8 cellular contexts compared by ENCODE assay signal in genomic region chr11:65720237-65720934, GRCh38. TPM values are rescaled to one million over a fixed set of nuclear protein-coding genes. Genes with fewer than 3 reads are reported as not detected.
A peak's percentile ranks its signal among the peaks of the same experiment; 100 is the strongest.
DNase-seq lines count a peak whose midpoint lies in the region; ATAC-seq and TF ChIP-seq lines count a peak whose summit lies in the region.

Gene RNASEH2C (minus strand): TSS chr11:65720798. CDS start chr11:65720758, 40 bp downstream.

- 0 to 1% methylated on average over 22 to 75 of the region's 76 CpGs for WGBS in endodermal cell (ENCODE audit: insufficient coverage in 1 of 2, insufficient read length in 1 of 2), 2 experiments

- H3K9me3 Mint-ChIP-seq in CD8-positive, alpha-beta T cell = no peaks in the 10 kb centered on the region
- H3K9me3 Mint-ChIP-seq in activated CD8-positive, alpha-beta memory T cell treated with anti-CD3 and anti-CD28 coated beads, Interleukin-2, amount 10 ng/mL, durations not matched to agents 7 days and 5 days (ENCODE audit: low read depth) = no peaks in the 10 kb centered on the region
- no peaks in the 10 kb centered on the region for H3K9me3 Mint-ChIP-seq in endodermal cell

- TF ChIP-seq CTCF in CD8-positive, alpha-beta T cell (IDR thresholded peaks at IDR 0.05) = no peak
- peak; percentile 8 for TF ChIP-seq CTCF in endodermal cell (conservative IDR thresholded peaks at IDR 0.05)

- POLR2A ChIA-PET in CD8-positive, alpha-beta T cell (lab: Charles Lee) = interaction anchor here (0.7 to 2.1 kb wide), 6 partner anchors 9 to 282 kb away, joined by 3 to 29 read pairs (median 4); partner anchors contain the start of genes BANF1, FIBP, KAT5 and PCNX3

- peaks cover 33% of the 10 kb centered on the region for H3K4me1 Mint-ChIP-seq in CD8-positive, alpha-beta T cell (ENCODE audit: low read depth)
- H3K4me1 Mint-ChIP-seq in activated CD8-positive, alpha-beta memory T cell treated with anti-CD3 and anti-CD28 coated beads, Interleukin-2, amount 10 ng/mL, durations not matched to agents 7 days and 5 days = peaks cover 33% of the 10 kb centered on the region
- H3K4me1 Mint-ChIP-seq in endodermal cell = peaks cover 8% of the 10 kb centered on the region

- CTCF ChIA-PET in CD8-positive, alpha-beta T cell (lab: Charles Lee) = interaction anchor here (1.0 to 2.6 kb wide), 6 partner anchors 9 to 168 kb away, joined by 3 to 10 read pairs (median 5); partner anchors contain the start of genes AP5B1, FIBP and KAT5
- CTCF ChIA-PET in activated CD8-positive, alpha-beta memory T cell treated with anti-CD3 and anti-CD28 coated beads, Interleukin-2, amount 10 ng/mL, durations not matched to agents 7 days and 5 days (lab: Charles Lee) = interaction anchor here (0.9 to 5.0 kb wide), 14 partner anchors 9 to 332 kb away, joined by 3 to 37 read pairs (median 5); partner anchors contain the start of genes KAT5, PCNX3, SF3B2 and SNX32

- peak; percentile 53 to 83 (median 72) for DNase-seq in CD8-positive, alpha-beta T cell
- DNase-seq in HPDE6-E6E7 (ENCODE audit: extremely low spot score) (peak; percentile 80), NOMO-1 (lab: John Stamatoyannopoulos, UW; ENCODE audit: unreplicated experiment in 2 of 2) (peak; percentile 78 to 86), endodermal cell (peak; percentile 90), mesenteric fat pad (ENCODE audit: low spot score) (peak; percentile 94)
- peak; percentile 88 for DNase-seq in activated CD8-positive, alpha-beta memory T cell treated with anti-CD3 and anti-CD28 coated beads, Interleukin-2, amount 10 ng/mL, durations not matched to agents 7 days and 5 days
- DNase-seq in stimulated activated CD8-positive, alpha-beta memory T cell treated with anti-CD3 and anti-CD28 coated beads, Interleukin-15, amount 100 ng/mL, for 1 hour (ENCODE audit: low read depth) = peak; percentile 53

- H3K27me3 Mint-ChIP-seq in CD8-positive, alpha-beta T cell (ENCODE audit: low read depth) = no peaks in the 10 kb centered on the region
- no peaks in the 10 kb centered on the region for H3K27me3 Mint-ChIP-seq in activated CD8-positive, alpha-beta memory T cell treated with anti-CD3 and anti-CD28 coated beads, Interleukin-2, amount 10 ng/mL, durations not matched to agents 7 days and 5 days
- H3K27me3 Mint-ChIP-seq in endodermal cell (ENCODE audit: insufficient read depth) = peaks cover 15% of the 10 kb centered on the region

- no peaks in the 10 kb centered on the region for H3K9me3 ChIP-seq in CD8-positive, alpha-beta T cell (ENCODE audit: low read length)
- H3K9me3 ChIP-seq in endodermal cell (ENCODE audit: control insufficient read depth, low read length) = no peaks in the 10 kb centered on the region

- peak within 1 kb of the TSS; percentile 92 for H3K4me3 ChIP-seq in CD8-positive, alpha-beta T cell (ENCODE audit: low read depth, low read length)
- peak within 1 kb of the TSS; percentile 89 for H3K4me3 ChIP-seq in endodermal cell (ENCODE audit: low read length)

- peaks cover 40% of the 10 kb centered on the region for H3K36me3 Mint-ChIP-seq in CD8-positive, alpha-beta T cell
- peaks cover 31% of the 10 kb centered on the region for H3K36me3 Mint-ChIP-seq in activated CD8-positive, alpha-beta memory T cell treated with anti-CD3 and anti-CD28 coated beads, Interleukin-2, amount 10 ng/mL, durations not matched to agents 7 days and 5 days
- peaks cover 37% of the 10 kb centered on the region for H3K36me3 Mint-ChIP-seq in endodermal cell (ENCODE audit: low read depth)

- peak within 1 kb of the TSS; percentile 70 for H3K27ac ChIP-seq in CD8-positive, alpha-beta T cell (ENCODE audit: low read depth, low read length)
- H3K27ac ChIP-seq in endodermal cell (ENCODE audit: low read depth, low read length) = peak within 1 kb of the TSS; percentile 60

- H3K36me3 ChIP-seq in CD8-positive, alpha-beta T cell (ENCODE audit: insufficient read depth, low read length) = peaks cover 34% of the 10 kb centered on the region
- H3K36me3 ChIP-seq in endodermal cell (ENCODE audit: control insufficient read depth, insufficient read depth, low read length) = peaks cover 35% of the 10 kb centered on the region

- H3K27ac Mint-ChIP-seq in CD8-positive, alpha-beta T cell = peak within 1 kb of the TSS; percentile 88
- H3K27ac Mint-ChIP-seq in activated CD8-positive, alpha-beta memory T cell treated with anti-CD3 and anti-CD28 coated beads, Interleukin-2, amount 10 ng/mL, durations not matched to agents 7 days and 5 days = peak within 1 kb of the TSS; percentile 85
- H3K27ac Mint-ChIP-seq in endodermal cell = peak within 1 kb of the TSS; percentile 94

- peaks cover 22% of the 10 kb centered on the region for H3K4me1 ChIP-seq in CD8-positive, alpha-beta T cell (ENCODE audit: insufficient read depth, low read length)
- no peaks in the 10 kb centered on the region for H3K4me1 ChIP-seq in endodermal cell (ENCODE audit: control insufficient read depth, insufficient read depth, low read length)

- H3K27me3 ChIP-seq in CD8-positive, alpha-beta T cell (ENCODE audit: insufficient read depth, low read length) = no peaks in the 10 kb centered on the region
- peaks cover 9% of the 10 kb centered on the region for H3K27me3 ChIP-seq in endodermal cell (ENCODE audit: control insufficient read depth, insufficient read depth, low read length, poor library complexity, severe bottlenecking)

- peak; percentile 93 for ATAC-seq in CD8-positive, alpha-beta T cell
- peak; percentile 68 for ATAC-seq in GM19455 (IDR thresholded peaks at IDR 0.05; ENCODE audit: unreplicated experiment)
- ATAC-seq in activated CD8-positive, alpha-beta memory T cell treated with anti-CD3 and anti-CD28 coated beads, Interleukin-2, amount 10 ng/mL, durations not matched to agents 7 days and 5 days = peak; percentile 94

- intact Hi-C loops in CD8-positive, alpha-beta T cell (cut with DNase I, micrococcal nuclease) = loop anchor here (1.0 kb wide), 4 partner anchors 8 to 199 kb away; partner anchors contain the start of genes KAT5 (in 2 of the 2), PCNX3 (in 2 of the 2), C11orf68 (in 1 of the 2) and DRAP1 (in 1 of the 2)

- H3K4me3 Mint-ChIP-seq in CD8-positive, alpha-beta T cell = peak within 1 kb of the TSS; percentile 90
- peak within 1 kb of the TSS; percentile 98 for H3K4me3 Mint-ChIP-seq in activated CD8-positive, alpha-beta memory T cell treated with anti-CD3 and anti-CD28 coated beads, Interleukin-2, amount 10 ng/mL, durations not matched to agents 7 days and 5 days
- H3K4me3 Mint-ChIP-seq in endodermal cell = peak within 1 kb of the TSS; percentile 86

- H3K9ac ChIP-seq in endodermal cell (ENCODE audit: extremely low read depth, low read length, poor library complexity, severe bottlenecking) = peak within 1 kb of the TSS; percentile 64

RNA-seq across cellular contexts. Expression of gene RNASEH2C, which starts in this region (rescaled TPM):
- total RNA-seq in CD8-positive, alpha-beta T cell = 10 to 100 TPM; 27.7 to 32.0 TPM
- total RNA-seq in activated CD8-positive, alpha-beta memory T cell treated with anti-CD3 and anti-CD28 coated beads, Interleukin-2, amount 10 ng/mL, durations not matched to agents 7 days and 5 days = 100 to 1,000 TPM in 1 of 2 experiments, 10 to 100 TPM in 1; 90.5 to 109 TPM
- total RNA-seq in endodermal cell (10 to 100 TPM; 41.6 to 47.9 TPM), mesenteric fat pad (71.8 TPM)
- polyA plus RNA-seq in endodermal cell (2013, experiment 1 of 2) = 25.8 TPM
- 21.7 TPM for polyA plus RNA-seq in endodermal cell (2013, experiment 2 of 2)

Comparison
In these comparisons a context has a peak if more than half of its experiments do, and no peak if none do; other contexts are left out.
1. Peak in every context shown above with its lines: DNase-seq, ATAC-seq, H3K4me3 ChIP-seq and H3K27ac ChIP-seq.